Comparison of ENCODE assay signal across 1 cellular context in genomic region chr9:134867917-134868750, GRCh38.
TF ChIP-seq lines count a peak whose summit lies in the region.

No MANE protein-coding gene starts in this region.

TF ChIP-seq in HepG2, 621 proteins besides CTCF, POLR2A, EP300 and RAD21:
- no peak for TF ChIP-seq AHR (CRISPR knock-in tag; IDR thresholded peaks at IDR 0.05)
- peak; percentile 88 for TF ChIP-seq ZNF768 (CRISPR knock-in tag; IDR thresholded peaks at IDR 0.05)
